Comparison of ENCODE assay signal across 1 cellular context in the genomic region with DNA sequence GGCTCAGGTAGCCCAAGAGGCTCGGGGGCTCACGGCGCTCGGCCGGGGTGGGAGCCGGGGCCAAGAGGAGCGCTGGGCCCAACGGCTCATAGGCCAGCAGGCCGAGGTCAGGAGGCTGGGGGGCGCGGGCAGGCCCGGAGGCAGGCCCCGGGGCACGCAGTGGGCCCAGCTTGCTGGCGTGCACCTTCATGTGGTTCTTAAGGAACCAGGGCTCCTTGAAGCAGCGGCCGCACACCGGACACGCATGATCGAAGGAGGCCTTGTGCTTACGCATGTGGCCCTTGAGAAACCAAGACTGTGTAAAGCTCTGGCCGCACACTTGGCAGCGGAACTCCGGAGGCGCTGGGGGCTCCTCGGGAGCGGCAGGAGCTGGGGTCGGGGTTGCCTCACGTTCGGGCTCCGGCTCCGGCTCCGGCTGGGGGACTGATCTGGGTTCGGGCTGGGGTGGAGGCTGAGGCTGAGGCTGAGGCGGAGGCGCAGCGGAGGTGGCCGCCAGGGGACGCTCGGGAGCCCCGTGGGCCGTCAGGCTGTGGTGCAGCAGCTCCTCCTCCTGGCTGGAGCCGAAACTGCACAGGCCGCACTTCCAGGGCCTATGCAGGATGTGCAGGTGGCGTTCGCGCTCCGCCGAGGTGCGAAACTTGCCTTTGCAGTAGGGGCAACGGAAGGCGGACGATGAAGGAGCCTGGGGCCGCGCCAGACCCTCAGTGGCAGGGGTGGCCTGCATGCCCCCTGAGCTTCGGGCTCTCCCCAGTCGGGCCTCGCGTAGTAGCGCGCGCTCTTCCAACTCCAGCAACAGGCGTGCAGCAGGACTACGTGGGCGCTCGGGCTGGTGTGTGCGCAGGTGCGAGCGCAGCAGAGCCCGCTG.
A peak's percentile ranks its signal among the peaks of the same experiment; 100 is the strongest.
TF ChIP-seq lines count a peak whose summit lies in the region.

No MANE protein-coding gene starts in this region.

TF ChIP-seq in HepG2, 621 proteins besides CTCF, POLR2A, EP300 and RAD21 (continued from another document and continues in another):
- peak in 1 of 2 experiments; percentile 96; a peak in 3 of 4 replicates for TF ChIP-seq KLF16 (CRISPR knock-in tag; IDR thresholded peaks at IDR 0.05)
- TF ChIP-seq, protein P1, sequence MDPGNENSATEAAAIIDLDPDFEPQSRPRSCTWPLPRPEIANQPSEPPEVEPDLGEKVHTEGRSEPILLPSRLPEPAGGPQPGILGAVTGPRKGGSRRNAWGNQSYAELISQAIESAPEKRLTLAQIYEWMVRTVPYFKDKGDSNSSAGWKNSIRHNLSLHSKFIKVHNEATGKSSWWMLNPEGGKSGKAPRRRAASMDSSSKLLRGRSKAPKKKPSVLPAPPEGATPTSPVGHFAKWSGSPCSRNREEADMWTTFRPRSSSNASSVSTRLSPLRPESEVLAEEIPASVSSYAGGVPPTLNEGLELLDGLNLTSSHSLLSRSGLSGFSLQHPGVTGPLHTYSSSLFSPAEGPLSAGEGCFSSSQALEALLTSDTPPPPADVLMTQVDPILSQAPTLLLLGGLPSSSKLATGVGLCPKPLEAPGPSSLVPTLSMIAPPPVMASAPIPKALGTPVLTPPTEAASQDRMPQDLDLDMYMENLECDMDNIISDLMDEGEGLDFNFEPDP (CRISPR knock-in tag; conservative IDR thresholded peaks at IDR 0.05): no peak
- peak; percentile 56 for TF ChIP-seq PHF8 (CRISPR knock-in tag; IDR thresholded peaks at IDR 0.05)
- TF ChIP-seq, protein P2, sequence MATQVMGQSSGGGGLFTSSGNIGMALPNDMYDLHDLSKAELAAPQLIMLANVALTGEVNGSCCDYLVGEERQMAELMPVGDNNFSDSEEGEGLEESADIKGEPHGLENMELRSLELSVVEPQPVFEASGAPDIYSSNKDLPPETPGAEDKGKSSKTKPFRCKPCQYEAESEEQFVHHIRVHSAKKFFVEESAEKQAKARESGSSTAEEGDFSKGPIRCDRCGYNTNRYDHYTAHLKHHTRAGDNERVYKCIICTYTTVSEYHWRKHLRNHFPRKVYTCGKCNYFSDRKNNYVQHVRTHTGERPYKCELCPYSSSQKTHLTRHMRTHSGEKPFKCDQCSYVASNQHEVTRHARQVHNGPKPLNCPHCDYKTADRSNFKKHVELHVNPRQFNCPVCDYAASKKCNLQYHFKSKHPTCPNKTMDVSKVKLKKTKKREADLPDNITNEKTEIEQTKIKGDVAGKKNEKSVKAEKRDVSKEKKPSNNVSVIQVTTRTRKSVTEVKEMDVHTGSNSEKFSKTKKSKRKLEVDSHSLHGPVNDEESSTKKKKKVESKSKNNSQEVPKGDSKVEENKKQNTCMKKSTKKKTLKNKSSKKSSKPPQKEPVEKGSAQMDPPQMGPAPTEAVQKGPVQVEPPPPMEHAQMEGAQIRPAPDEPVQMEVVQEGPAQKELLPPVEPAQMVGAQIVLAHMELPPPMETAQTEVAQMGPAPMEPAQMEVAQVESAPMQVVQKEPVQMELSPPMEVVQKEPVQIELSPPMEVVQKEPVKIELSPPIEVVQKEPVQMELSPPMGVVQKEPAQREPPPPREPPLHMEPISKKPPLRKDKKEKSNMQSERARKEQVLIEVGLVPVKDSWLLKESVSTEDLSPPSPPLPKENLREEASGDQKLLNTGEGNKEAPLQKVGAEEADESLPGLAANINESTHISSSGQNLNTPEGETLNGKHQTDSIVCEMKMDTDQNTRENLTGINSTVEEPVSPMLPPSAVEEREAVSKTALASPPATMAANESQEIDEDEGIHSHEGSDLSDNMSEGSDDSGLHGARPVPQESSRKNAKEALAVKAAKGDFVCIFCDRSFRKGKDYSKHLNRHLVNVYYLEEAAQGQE (IDR thresholded peaks at IDR 0.05; ENCODE audit: borderline replicate concordance in 1 of 2, low read depth in 1 of 2, low read length in 2 of 2): no peak
- TF ChIP-seq, protein P3, sequence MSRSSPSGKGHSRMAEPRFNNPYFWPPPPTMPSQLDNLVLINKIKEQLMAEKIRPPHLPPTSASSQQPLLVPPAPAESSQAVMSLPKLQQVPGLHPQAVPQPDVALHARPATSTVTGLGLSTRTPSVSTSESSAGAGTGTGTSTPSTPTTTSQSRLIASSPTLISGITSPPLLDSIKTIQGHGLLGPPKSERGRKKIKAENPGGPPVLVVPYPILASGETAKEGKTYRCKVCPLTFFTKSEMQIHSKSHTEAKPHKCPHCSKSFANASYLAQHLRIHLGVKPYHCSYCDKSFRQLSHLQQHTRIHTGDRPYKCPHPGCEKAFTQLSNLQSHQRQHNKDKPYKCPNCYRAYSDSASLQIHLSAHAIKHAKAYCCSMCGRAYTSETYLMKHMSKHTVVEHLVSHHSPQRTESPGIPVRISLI (CRISPR knock-in tag; IDR thresholded peaks at IDR 0.05; ENCODE audit: borderline replicate concordance): no peak
- peak; percentile 89 for TF ChIP-seq YY1 (IDR thresholded peaks at IDR 0.05; ENCODE audit: insufficient read depth, insufficient replicate concordance, low read depth, low read length)
- TF ChIP-seq ZNF235 (CRISPR knock-in tag; IDR thresholded peaks at IDR 0.05; ENCODE audit: borderline replicate concordance): no peak; the same call in 1 of the 2 replicates
- TF ChIP-seq, protein P4, sequence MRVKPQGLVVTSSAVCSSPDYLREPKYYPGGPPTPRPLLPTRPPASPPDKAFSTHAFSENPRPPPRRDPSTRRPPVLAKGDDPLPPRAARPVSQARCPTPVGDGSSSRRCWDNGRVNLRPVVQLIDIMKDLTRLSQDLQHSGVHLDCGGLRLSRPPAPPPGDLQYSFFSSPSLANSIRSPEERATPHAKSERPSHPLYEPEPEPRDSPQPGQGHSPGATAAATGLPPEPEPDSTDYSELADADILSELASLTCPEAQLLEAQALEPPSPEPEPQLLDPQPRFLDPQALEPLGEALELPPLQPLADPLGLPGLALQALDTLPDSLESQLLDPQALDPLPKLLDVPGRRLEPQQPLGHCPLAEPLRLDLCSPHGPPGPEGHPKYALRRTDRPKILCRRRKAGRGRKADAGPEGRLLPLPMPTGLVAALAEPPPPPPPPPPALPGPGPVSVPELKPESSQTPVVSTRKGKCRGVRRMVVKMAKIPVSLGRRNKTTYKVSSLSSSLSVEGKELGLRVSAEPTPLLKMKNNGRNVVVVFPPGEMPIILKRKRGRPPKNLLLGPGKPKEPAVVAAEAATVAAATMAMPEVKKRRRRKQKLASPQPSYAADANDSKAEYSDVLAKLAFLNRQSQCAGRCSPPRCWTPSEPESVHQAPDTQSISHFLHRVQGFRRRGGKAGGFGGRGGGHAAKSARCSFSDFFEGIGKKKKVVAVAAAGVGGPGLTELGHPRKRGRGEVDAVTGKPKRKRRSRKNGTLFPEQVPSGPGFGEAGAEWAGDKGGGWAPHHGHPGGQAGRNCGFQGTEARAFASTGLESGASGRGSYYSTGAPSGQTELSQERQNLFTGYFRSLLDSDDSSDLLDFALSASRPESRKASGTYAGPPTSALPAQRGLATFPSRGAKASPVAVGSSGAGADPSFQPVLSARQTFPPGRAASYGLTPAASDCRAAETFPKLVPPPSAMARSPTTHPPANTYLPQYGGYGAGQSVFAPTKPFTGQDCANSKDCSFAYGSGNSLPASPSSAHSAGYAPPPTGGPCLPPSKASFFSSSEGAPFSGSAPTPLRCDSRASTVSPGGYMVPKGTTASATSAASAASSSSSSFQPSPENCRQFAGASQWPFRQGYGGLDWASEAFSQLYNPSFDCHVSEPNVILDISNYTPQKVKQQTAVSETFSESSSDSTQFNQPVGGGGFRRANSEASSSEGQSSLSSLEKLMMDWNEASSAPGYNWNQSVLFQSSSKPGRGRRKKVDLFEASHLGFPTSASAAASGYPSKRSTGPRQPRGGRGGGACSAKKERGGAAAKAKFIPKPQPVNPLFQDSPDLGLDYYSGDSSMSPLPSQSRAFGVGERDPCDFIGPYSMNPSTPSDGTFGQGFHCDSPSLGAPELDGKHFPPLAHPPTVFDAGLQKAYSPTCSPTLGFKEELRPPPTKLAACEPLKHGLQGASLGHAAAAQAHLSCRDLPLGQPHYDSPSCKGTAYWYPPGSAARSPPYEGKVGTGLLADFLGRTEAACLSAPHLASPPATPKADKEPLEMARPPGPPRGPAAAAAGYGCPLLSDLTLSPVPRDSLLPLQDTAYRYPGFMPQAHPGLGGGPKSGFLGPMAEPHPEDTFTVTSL (CRISPR knock-in tag; IDR thresholded peaks at IDR 0.05; ENCODE audit: borderline replicate concordance): no peak
- TF ChIP-seq FOXJ3 (CRISPR knock-in tag; IDR thresholded peaks at IDR 0.05; ENCODE audit: borderline replicate concordance): no peak
- TF ChIP-seq, protein P5, sequence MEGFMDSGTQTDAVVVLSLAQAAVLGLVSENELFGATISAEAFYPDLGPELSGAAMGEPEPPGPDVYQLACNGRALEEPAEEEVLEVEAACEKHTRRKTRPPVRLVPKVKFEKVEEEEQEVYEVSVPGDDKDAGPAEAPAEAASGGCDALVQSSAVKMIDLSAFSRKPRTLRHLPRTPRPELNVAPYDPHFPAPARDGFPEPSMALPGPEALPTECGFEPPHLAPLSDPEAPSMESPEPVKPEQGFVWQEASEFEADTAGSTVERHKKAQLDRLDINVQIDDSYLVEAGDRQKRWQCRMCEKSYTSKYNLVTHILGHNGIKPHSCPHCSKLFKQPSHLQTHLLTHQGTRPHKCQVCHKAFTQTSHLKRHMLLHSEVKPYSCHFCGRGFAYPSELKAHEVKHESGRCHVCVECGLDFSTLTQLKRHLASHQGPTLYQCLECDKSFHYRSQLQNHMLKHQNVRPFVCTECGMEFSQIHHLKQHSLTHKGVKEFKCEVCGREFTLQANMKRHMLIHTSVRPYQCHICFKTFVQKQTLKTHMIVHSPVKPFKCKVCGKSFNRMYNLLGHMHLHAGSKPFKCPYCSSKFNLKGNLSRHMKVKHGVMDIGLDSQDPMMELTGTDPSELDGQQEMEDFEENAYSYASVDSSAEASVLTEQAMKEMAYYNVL (CRISPR knock-in tag; IDR thresholded peaks at IDR 0.05; ENCODE audit: borderline replicate concordance): peak; percentile 90; the same call in 1 of the 2 replicates
- TF ChIP-seq, protein P6, sequence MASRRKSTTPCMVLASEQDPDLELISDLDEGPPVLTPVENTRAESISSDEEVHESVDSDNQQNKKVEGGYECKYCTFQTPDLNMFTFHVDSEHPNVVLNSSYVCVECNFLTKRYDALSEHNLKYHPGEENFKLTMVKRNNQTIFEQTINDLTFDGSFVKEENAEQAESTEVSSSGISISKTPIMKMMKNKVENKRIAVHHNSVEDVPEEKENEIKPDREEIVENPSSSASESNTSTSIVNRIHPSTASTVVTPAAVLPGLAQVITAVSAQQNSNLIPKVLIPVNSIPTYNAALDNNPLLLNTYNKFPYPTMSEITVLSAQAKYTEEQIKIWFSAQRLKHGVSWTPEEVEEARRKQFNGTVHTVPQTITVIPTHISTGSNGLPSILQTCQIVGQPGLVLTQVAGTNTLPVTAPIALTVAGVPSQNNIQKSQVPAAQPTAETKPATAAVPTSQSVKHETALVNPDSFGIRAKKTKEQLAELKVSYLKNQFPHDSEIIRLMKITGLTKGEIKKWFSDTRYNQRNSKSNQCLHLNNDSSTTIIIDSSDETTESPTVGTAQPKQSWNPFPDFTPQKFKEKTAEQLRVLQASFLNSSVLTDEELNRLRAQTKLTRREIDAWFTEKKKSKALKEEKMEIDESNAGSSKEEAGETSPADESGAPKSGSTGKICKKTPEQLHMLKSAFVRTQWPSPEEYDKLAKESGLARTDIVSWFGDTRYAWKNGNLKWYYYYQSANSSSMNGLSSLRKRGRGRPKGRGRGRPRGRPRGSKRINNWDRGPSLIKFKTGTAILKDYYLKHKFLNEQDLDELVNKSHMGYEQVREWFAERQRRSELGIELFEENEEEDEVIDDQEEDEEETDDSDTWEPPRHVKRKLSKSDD (CRISPR knock-in tag; IDR thresholded peaks at IDR 0.05; ENCODE audit: low read depth): peak; percentile 93
- TF ChIP-seq RELA (CRISPR knock-in tag; IDR thresholded peaks at IDR 0.05): no peak
- no peak for TF ChIP-seq NFYC (CRISPR knock-in tag; IDR thresholded peaks at IDR 0.05)
- TF ChIP-seq KDM2A (CRISPR knock-in tag; IDR thresholded peaks at IDR 0.05; ENCODE audit: borderline replicate concordance, low read depth): peak; percentile 99
- no peak for TF ChIP-seq ZNF446 (CRISPR knock-in tag; IDR thresholded peaks at IDR 0.05)
- TF ChIP-seq CREM (IDR thresholded peaks at IDR 0.05): no peak
- TF ChIP-seq CREM (CRISPR knock-in tag; IDR thresholded peaks at IDR 0.05): no peak
- TF ChIP-seq PCBP2 (optimal IDR thresholded peaks at IDR 0.05; ENCODE audit: low read depth, low read length, poor library complexity, severe bottlenecking): no peak
- TF ChIP-seq KDM3A (CRISPR knock-in tag; IDR thresholded peaks at IDR 0.05; ENCODE audit: low read depth): peak; percentile 100
- peak; percentile 59; the same call in 1 of the 2 replicates for TF ChIP-seq ZMYM3 (CRISPR knock-in tag; IDR thresholded peaks at IDR 0.05)
- peak; percentile 45; the same call in 1 of the 2 replicates for TF ChIP-seq POLR2AphosphoS5 (IDR thresholded peaks at IDR 0.05; ENCODE audit: low read depth, low read length)
- TF ChIP-seq, protein P7, sequence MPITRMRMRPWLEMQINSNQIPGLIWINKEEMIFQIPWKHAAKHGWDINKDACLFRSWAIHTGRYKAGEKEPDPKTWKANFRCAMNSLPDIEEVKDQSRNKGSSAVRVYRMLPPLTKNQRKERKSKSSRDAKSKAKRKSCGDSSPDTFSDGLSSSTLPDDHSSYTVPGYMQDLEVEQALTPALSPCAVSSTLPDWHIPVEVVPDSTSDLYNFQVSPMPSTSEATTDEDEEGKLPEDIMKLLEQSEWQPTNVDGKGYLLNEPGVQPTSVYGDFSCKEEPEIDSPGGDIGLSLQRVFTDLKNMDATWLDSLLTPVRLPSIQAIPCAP (CRISPR knock-in tag; IDR thresholded peaks at IDR 0.05; ENCODE audit: low read depth): no peak
- TF ChIP-seq, protein P8, sequence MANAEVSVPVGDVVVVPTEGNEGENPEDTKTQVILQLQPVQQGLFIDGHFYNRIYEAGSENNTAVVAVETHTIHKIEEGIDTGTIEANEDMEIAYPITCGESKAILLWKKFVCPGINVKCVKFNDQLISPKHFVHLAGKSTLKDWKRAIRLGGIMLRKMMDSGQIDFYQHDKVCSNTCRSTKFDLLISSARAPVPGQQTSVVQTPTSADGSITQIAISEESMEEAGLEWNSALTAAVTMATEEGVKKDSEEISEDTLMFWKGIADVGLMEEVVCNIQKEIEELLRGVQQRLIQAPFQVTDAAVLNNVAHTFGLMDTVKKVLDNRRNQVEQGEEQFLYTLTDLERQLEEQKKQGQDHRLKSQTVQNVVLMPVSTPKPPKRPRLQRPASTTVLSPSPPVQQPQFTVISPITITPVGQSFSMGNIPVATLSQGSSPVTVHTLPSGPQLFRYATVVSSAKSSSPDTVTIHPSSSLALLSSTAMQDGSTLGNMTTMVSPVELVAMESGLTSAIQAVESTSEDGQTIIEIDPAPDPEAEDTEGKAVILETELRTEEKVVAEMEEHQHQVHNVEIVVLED (CRISPR knock-in tag; IDR thresholded peaks at IDR 0.05; ENCODE audit: borderline replicate concordance): peak; percentile 51; the same call in 1 of the 2 replicates
- no peak; the same call in 1 of the 2 replicates for TF ChIP-seq ZNF652 (CRISPR knock-in tag; IDR thresholded peaks at IDR 0.05; ENCODE audit: borderline replicate concordance, low read depth)
- peak; percentile 70; the same call in 1 of the 2 replicates for TF ChIP-seq NFATC3 (CRISPR knock-in tag; IDR thresholded peaks at IDR 0.05)
- no peak for TF ChIP-seq SNAI1 (CRISPR knock-in tag; IDR thresholded peaks at IDR 0.05; ENCODE audit: borderline replicate concordance)
- no peak for TF ChIP-seq ZNF33A (CRISPR knock-in tag; IDR thresholded peaks at IDR 0.05; ENCODE audit: borderline replicate concordance)
- TF ChIP-seq KLF15 (CRISPR knock-in tag; IDR thresholded peaks at IDR 0.05; ENCODE audit: borderline replicate concordance): no peak
- TF ChIP-seq, protein P9, sequence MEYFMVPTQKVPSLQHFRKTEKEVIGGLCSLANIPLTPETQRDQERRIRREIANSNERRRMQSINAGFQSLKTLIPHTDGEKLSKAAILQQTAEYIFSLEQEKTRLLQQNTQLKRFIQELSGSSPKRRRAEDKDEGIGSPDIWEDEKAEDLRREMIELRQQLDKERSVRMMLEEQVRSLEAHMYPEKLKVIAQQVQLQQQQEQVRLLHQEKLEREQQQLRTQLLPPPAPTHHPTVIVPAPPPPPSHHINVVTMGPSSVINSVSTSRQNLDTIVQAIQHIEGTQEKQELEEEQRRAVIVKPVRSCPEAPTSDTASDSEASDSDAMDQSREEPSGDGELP (IDR thresholded peaks at IDR 0.05; ENCODE audit: borderline replicate concordance, low read depth): peak; percentile 33; the same call in 1 of the 2 replicates
